ENCODE assay signal across 8 cellular contexts in genomic region chr10:114458955-114459354, GRCh38. TPM values are rescaled to one million over a fixed set of nuclear protein-coding genes. Genes with fewer than 3 reads are reported as not detected.
DNase-seq lines count a peak whose midpoint lies in the region; ATAC-seq and TF ChIP-seq lines count a peak whose summit lies in the region.

No MANE protein-coding gene starts in this region.

- H3K4me3 ChIP-seq in right atrium auricular region = no peak overlapping the region

- no peaks in the 10 kb centered on the region for H3K4me1 ChIP-seq in right atrium auricular region

- ATAC-seq in Right ventricle myocardium inferior (no peak), HG02981 (IDR thresholded peaks at IDR 0.05; ENCODE audit: unreplicated experiment) (no peak)
- peak; percentile 64 for ATAC-seq in activated CD8-positive, alpha-beta memory T cell treated with anti-CD3 and anti-CD28 coated beads, Interleukin-2, amount 10 ng/mL, durations not matched to agents 7 days and 5 days
- ATAC-seq in stimulated activated naive CD8-positive, alpha-beta T cell treated with anti-CD3 and anti-CD28 coated beads, Interleukin-15, amount 100 ng/mL, for 72 hours = peak; percentile 62

- no peaks in the 10 kb centered on the region for H3K9me3 ChIP-seq in right atrium auricular region

- peak in 1 of 2 donors; percentile 44 for TF ChIP-seq CTCF in right atrium auricular region (IDR thresholded peaks at IDR 0.05)

- H3K27ac Mint-ChIP-seq in activated CD8-positive, alpha-beta memory T cell treated with anti-CD3 and anti-CD28 coated beads, Interleukin-2, amount 10 ng/mL, durations not matched to agents 7 days and 5 days = no peak overlapping the region
- peak overlapping the region in 1 of 2 donors; percentile 54 for H3K27ac Mint-ChIP-seq in stimulated activated naive CD8-positive, alpha-beta T cell treated with anti-CD3 and anti-CD28 coated beads, Interleukin-15, amount 100 ng/mL, for 72 hours

- no peak overlapping the region for H3K4me3 Mint-ChIP-seq in activated CD8-positive, alpha-beta memory T cell treated with anti-CD3 and anti-CD28 coated beads, Interleukin-2, amount 10 ng/mL, durations not matched to agents 7 days and 5 days
- H3K4me3 Mint-ChIP-seq in stimulated activated naive CD8-positive, alpha-beta T cell treated with anti-CD3 and anti-CD28 coated beads, Interleukin-15, amount 100 ng/mL, for 72 hours = no peak overlapping the region

- H3K36me3 ChIP-seq in right atrium auricular region = peaks cover 81% of the 10 kb centered on the region

- H3K9me3 Mint-ChIP-seq in activated CD8-positive, alpha-beta memory T cell treated with anti-CD3 and anti-CD28 coated beads, Interleukin-2, amount 10 ng/mL, durations not matched to agents 7 days and 5 days (ENCODE audit: low read depth) = no peaks in the 10 kb centered on the region
- H3K9me3 Mint-ChIP-seq in stimulated activated naive CD8-positive, alpha-beta T cell treated with anti-CD3 and anti-CD28 coated beads, Interleukin-15, amount 100 ng/mL, for 72 hours = no peaks in the 10 kb centered on the region

- no peaks in the 10 kb centered on the region for H3K27me3 Mint-ChIP-seq in activated CD8-positive, alpha-beta memory T cell treated with anti-CD3 and anti-CD28 coated beads, Interleukin-2, amount 10 ng/mL, durations not matched to agents 7 days and 5 days
- no peaks in the 10 kb centered on the region for H3K27me3 Mint-ChIP-seq in stimulated activated naive CD8-positive, alpha-beta T cell treated with anti-CD3 and anti-CD28 coated beads, Interleukin-15, amount 100 ng/mL, for 72 hours

- H3K27ac ChIP-seq in right atrium auricular region = no peak overlapping the region

- H3K4me1 Mint-ChIP-seq in activated CD8-positive, alpha-beta memory T cell treated with anti-CD3 and anti-CD28 coated beads, Interleukin-2, amount 10 ng/mL, durations not matched to agents 7 days and 5 days = peaks cover 10% of the 10 kb centered on the region
- peaks cover 16% of the 10 kb centered on the region for H3K4me1 Mint-ChIP-seq in stimulated activated naive CD8-positive, alpha-beta T cell treated with anti-CD3 and anti-CD28 coated beads, Interleukin-15, amount 100 ng/mL, for 72 hours

- peak; percentile 96 for TF ChIP-seq RAD21 in Ishikawa (IDR thresholded peaks at IDR 0.05; ENCODE audit: low read depth)

- intact Hi-C loops in Right ventricle myocardium inferior (cut with DNase I) = no loop called here

- DNase-seq in Right ventricle myocardium inferior (ENCODE audit: missing footprints) (peak; percentile 74), right atrium auricular region (ENCODE audit: low spot score) (no peak), iPS DF 19.7 (ENCODE audit: low read depth, low spot score) (peak; percentile 33), NCI-H1092 treated with DMSO at 0.1 percent for 48 hours (lab: John Stamatoyannopoulos, UW) (no peak)
- DNase-seq in activated CD8-positive, alpha-beta memory T cell treated with anti-CD3 and anti-CD28 coated beads, Interleukin-2, amount 10 ng/mL, durations not matched to agents 7 days and 5 days = peak; percentile 61
- DNase-seq in stimulated activated naive CD8-positive, alpha-beta T cell treated with anti-CD3 and anti-CD28 coated beads, Interleukin-15, amount 100 ng/mL, for 72 hours = peak; percentile 17 to 42

- H3K36me3 Mint-ChIP-seq in activated CD8-positive, alpha-beta memory T cell treated with anti-CD3 and anti-CD28 coated beads, Interleukin-2, amount 10 ng/mL, durations not matched to agents 7 days and 5 days = peaks cover 14% of the 10 kb centered on the region

- no peak for TF ChIP-seq EP300 in Ishikawa (IDR thresholded peaks at IDR 0.05; ENCODE audit: borderline replicate concordance)

- CTCF ChIA-PET in activated CD8-positive, alpha-beta memory T cell treated with anti-CD3 and anti-CD28 coated beads, Interleukin-2, amount 10 ng/mL, durations not matched to agents 7 days and 5 days (lab: Charles Lee) = interaction anchor here (0.9 to 5.3 kb wide), 5 partner anchors 9 to 637 kb away, joined by 3 to 50 read pairs (median 4); no protein-coding TSS in a partner anchor

- H3K27me3 ChIP-seq in right atrium auricular region = no peaks in the 10 kb centered on the region

TF ChIP-seq in Ishikawa, 13 proteins besides CTCF, POLR2A, EP300 and RAD21:
- TF ChIP-seq TEAD4 (IDR thresholded peaks at IDR 0.05) (no peak), USF1 (IDR thresholded peaks at IDR 0.05) (peak; percentile 95), CEBPB (IDR thresholded peaks at IDR 0.05) (no peak; the same call in 1 of the 2 replicates), YY1 (IDR thresholded peaks at IDR 0.05; ENCODE audit: low read depth) (peak; percentile 61; the same call in 1 of the 2 replicates), CREB1 (IDR thresholded peaks at IDR 0.05; ENCODE audit: low read depth) (no peak), MAX (IDR thresholded peaks at IDR 0.05) (peak; percentile 87), EGR1 (IDR thresholded peaks at IDR 0.05) (no peak), TAF1 (IDR thresholded peaks at IDR 0.05; ENCODE audit: low read depth) (no peak), FOXM1 (IDR thresholded peaks at IDR 0.05; ENCODE audit: borderline replicate concordance, low read depth) (no peak), NFIC (IDR thresholded peaks at IDR 0.05) (no peak), ZBTB7A (IDR thresholded peaks at IDR 0.05; ENCODE audit: low read depth) (no peak), REST (IDR thresholded peaks at IDR 0.05; ENCODE audit: low read depth) (no peak), TCF12 (IDR thresholded peaks at IDR 0.05; ENCODE audit: low read depth) (no peak)

RNA-seq across cellular contexts. Expression of gene AFAP1L2, which starts 54.7 kb away (rescaled TPM):
- total RNA-seq in Right ventricle myocardium inferior (5.7 TPM), right atrium auricular region (1 to 10 TPM; 5.8 to 6.3 TPM)
- total RNA-seq in activated CD8-positive, alpha-beta memory T cell treated with anti-CD3 and anti-CD28 coated beads, Interleukin-2, amount 10 ng/mL, durations not matched to agents 7 days and 5 days = 10 to 100 TPM in 1 of 2 experiments, 1 to 10 TPM in 1; 4.0 to 67.4 TPM

Comparison
In these comparisons a context has a peak if more than half of its experiments do, and no peak if none do; other contexts are left out.
1. DNase-seq: peak in Right ventricle myocardium inferior (single experiment), activated CD8-positive, alpha-beta memory T cell treated with anti-CD3 and anti-CD28 coated beads, Interleukin-2, amount 10 ng/mL, durations not matched to agents 7 days and 5 days (single experiment), iPS DF 19.7 (single experiment) and stimulated activated naive CD8-positive, alpha-beta T cell treated with anti-CD3 and anti-CD28 coated beads, Interleukin-15, amount 100 ng/mL, for 72 hours (2 of 2); none in right atrium auricular region (single experiment) and NCI-H1092 treated with DMSO at 0.1 percent for 48 hours (single experiment).
2. ATAC-seq: peak in activated CD8-positive, alpha-beta memory T cell treated with anti-CD3 and anti-CD28 coated beads, Interleukin-2, amount 10 ng/mL, durations not matched to agents 7 days and 5 days (single experiment) and stimulated activated naive CD8-positive, alpha-beta T cell treated with anti-CD3 and anti-CD28 coated beads, Interleukin-15, amount 100 ng/mL, for 72 hours (single experiment); none in Right ventricle myocardium inferior (single experiment) and HG02981 (single experiment).